ENCODE assay signal across 2 cellular contexts in the genomic region with DNA sequence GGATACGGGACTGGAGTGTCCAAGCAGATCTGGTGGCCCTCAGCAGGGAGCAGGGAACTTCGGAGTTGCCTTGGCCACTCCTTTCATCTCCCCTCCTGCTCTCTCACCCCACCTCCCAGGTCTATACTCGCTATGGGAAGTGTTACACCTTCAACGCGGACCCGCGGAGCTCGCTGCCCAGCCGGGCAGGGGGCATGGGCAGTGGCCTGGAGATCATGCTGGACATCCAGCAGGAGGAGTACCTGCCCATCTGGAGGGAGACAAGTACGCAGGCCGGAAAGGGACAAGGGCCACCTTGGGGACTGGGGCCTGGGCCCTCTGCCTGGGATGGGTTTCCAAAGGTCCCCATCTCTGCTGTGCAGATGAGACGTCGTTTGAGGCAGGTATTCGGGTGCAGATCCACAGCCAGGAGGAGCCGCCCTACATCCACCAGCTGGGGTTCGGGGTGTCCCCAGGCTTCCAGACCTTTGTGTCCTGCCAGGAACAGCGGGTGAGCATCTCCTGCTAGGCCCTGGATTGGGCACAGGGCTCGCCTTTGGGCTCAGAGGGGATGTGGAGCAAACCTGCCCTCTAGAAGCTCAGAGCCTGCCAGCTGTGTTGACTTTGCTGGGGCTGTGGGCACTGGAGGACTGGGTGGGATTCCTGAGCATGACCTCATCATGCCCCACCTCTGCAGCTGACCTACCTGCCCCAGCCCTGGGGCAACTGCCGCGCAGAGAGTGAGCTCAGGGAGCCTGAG.
TF ChIP-seq lines count a peak whose summit lies in the region.

No MANE protein-coding gene starts in this region.

TF ChIP-seq in HEK293, 187 proteins besides CTCF, POLR2A, EP300 and RAD21:
- TF ChIP-seq KLF1 (tag by site-specific recombination; IDR thresholded peaks at IDR 0.05) (peak; percentile 23; the same call in 1 of the 2 replicates), MYNN (tag by site-specific recombination; IDR thresholded peaks at IDR 0.05; ENCODE audit: borderline replicate concordance) (no peak)
- TF ChIP-seq, protein P1, sequence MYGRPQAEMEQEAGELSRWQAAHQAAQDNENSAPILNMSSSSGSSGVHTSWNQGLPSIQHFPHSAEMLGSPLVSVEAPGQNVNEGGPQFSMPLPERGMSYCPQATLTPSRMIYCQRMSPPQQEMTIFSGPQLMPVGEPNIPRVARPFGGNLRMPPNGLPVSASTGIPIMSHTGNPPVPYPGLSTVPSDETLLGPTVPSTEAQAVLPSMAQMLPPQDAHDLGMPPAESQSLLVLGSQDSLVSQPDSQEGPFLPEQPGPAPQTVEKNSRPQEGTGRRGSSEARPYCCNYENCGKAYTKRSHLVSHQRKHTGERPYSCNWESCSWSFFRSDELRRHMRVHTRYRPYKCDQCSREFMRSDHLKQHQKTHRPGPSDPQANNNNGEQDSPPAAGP (tag by site-specific recombination; IDR thresholded peaks at IDR 0.05): 0 out of 2 replicates have a peak, but pooled peaks have one; percentile 54
TF ChIP-seq in HEK293: peak in this region for 2.

TF ChIP-seq in K562, 482 proteins besides CTCF, POLR2A, EP300 and RAD21:
- TF ChIP-seq MED1 (CRISPR knock-in tag; IDR thresholded peaks at IDR 0.05; ENCODE audit: borderline replicate concordance) (no peak), NUFIP1 (IDR thresholded peaks at IDR 0.05; ENCODE audit: partially characterized antibody) (no peak), ZNF79 (CRISPR knock-in tag; IDR thresholded peaks at IDR 0.05; ENCODE audit: low read depth) (no peak), POLR2G (IDR thresholded peaks at IDR 0.05; ENCODE audit: low read depth, low read length) (0 out of 2 replicates have a peak, but pooled peaks have one; percentile 21), MTA2 (IDR thresholded peaks at IDR 0.05; ENCODE audit: low read depth) (no peak), GATAD2A (IDR thresholded peaks at IDR 0.05) (no peak)
